ENCODE assay signal across 11 cellular contexts in genomic region chr7:124295289-124295688, GRCh38.
"Had no signal": no experiment of that assay in that cellular context is flagged by ENCODE, and none has a peak within 500 bp of the region (broad histone marks: within the 10 kb centered on the region; RNA-seq: fewer than 3 reads in every experiment).

No MANE protein-coding gene starts in this region.

- H3K36me3 ChIP-seq: HAP-1 had no signal

- H3K4me2 ChIP-seq: GM23338 had no signal

- H2AFZ ChIP-seq: GM23248, GM23338 had no signal

- FAIRE-seq: H1, H54 had no signal

- DNase-seq: GM23248, GOT3, H7, H9, HCEC 1CT, HFFc6 had no signal

- H3K9me3 ChIP-seq: HAP-1 had no signal

- ATAC-seq: GM23338, HCT116 had no signal

- H3K4me3 ChIP-seq: GM23248, GM23338, HAP-1 had no signal

- H3K9ac ChIP-seq: GM23248 had no signal

- H3K4me1 ChIP-seq: HAP-1 had no signal

- H3K27ac ChIP-seq: GM23248 had no signal
